Comparison of ENCODE assay signal across 8 cellular contexts in genomic region chr10:129465796-129466702, GRCh38. TPM values are rescaled to one million over a fixed set of nuclear protein-coding genes. Genes with fewer than 3 reads are reported as not detected.
DNase-seq lines count a peak whose midpoint lies in the region; ATAC-seq and TF ChIP-seq lines count a peak whose summit lies in the region.

No MANE protein-coding gene starts in this region.

- H3K4me2 ChIP-seq in neural cell (ENCODE audit: low read length): no peak overlapping the region

- H3K4me3 ChIP-seq in HL-60 (replicated peaks; ENCODE audit: insufficient read depth, low read length): peak overlapping the region; percentile 53
- H3K4me3 ChIP-seq in colonic mucosa: peak overlapping the region; percentile 55
- H3K4me3 ChIP-seq in neural cell (ENCODE audit: low read length): peak overlapping the region; percentile 57

- H3K9ac ChIP-seq in colonic mucosa (ENCODE audit: low read depth in 2 of 2, low read length in 2 of 2) (peak overlapping the region; percentile 61 to 66), neural cell (ENCODE audit: low read length) (no peak overlapping the region)

- ATAC-seq in GM19328 (IDR thresholded peaks at IDR 0.05; ENCODE audit: unreplicated experiment) (peak; percentile 1), HG02588 (IDR thresholded peaks at IDR 0.05; ENCODE audit: unreplicated experiment) (no peak)

- H3K9me2 ChIP-seq in neural cell (ENCODE audit: insufficient read depth, low read length): no peaks in the 10 kb centered on the region

- no peak for TF ChIP-seq RAD21 in neural cell (conservative IDR thresholded peaks at IDR 0.05)

- H3K4me1 ChIP-seq in colonic mucosa: peaks cover 4% of the 10 kb centered on the region

- H4K20me1 ChIP-seq in neural cell (ENCODE audit: insufficient read depth): no peaks in the 10 kb centered on the region

- H3F3A ChIP-seq in neural cell (ENCODE audit: insufficient read depth, low read length, poor library complexity, severe bottlenecking): no peaks in the 10 kb centered on the region

- no peaks in the 10 kb centered on the region for H3K9me3 ChIP-seq in colonic mucosa
- peaks cover 10% of the 10 kb centered on the region for H3K9me3 ChIP-seq in neural cell (ENCODE audit: low read length)

- H2AFZ ChIP-seq in neural cell (ENCODE audit: low read depth, low read length): no peak overlapping the region

- H3K36me3 ChIP-seq in colonic mucosa: no peaks in the 10 kb centered on the region
- H3K36me3 ChIP-seq in neural cell (ENCODE audit: insufficient read depth, low read length): no peaks in the 10 kb centered on the region

- H3K27me3 ChIP-seq in HL-60 (ENCODE audit: insufficient read depth, poor library complexity, severe bottlenecking): no peaks in the 10 kb centered on the region
- no peaks in the 10 kb centered on the region for H3K27me3 ChIP-seq in colonic mucosa
- no peaks in the 10 kb centered on the region for H3K27me3 ChIP-seq in neural cell (ENCODE audit: insufficient read depth, low read depth, low read length)

- in situ Hi-C loops in ACHN (cut with HindIII; ENCODE audit: low pct_ligation_motif_present, low pct_unique_long_range_greater_than_20kb, low sequenced_read_pairs): no loop called here
- in situ Hi-C loops in KBM-7 (cut with MboI; ENCODE audit: low pct_unique_long_range_greater_than_20kb, low sequenced_read_pairs): no loop called here

- TF ChIP-seq EP300 in neural cell (conservative IDR thresholded peaks at IDR 0.05; ENCODE audit: poor library complexity, severe bottlenecking): no peak

- intact Hi-C loops in colonic mucosa (cut with DNase I): no loop called here

- H3K79me2 ChIP-seq in neural cell (replicated peaks; ENCODE audit: insufficient read depth, low read length): no peaks in the 10 kb centered on the region

- H3K27ac ChIP-seq in HL-60 (replicated peaks) (peak overlapping the region; percentile 63), colonic mucosa (peak overlapping the region; percentile 36), neural cell (ENCODE audit: low read length) (no peak overlapping the region)

- DNase-seq in HL-60 (ENCODE audit: low read depth in 1 of 2, low spot score in 1 of 2) (no peak), colonic mucosa (no peak), amniotic stem cell (lab: John Stamatoyannopoulos, UW) (no peak), ACHN (no peak), KBM-7 (no peak)

- TF ChIP-seq CTCF in HL-60 (IDR thresholded peaks at IDR 0.05; ENCODE audit: insufficient read depth, low read length) (no peak), colonic mucosa (IDR thresholded peaks at IDR 0.05) (no peak), neural cell (IDR thresholded peaks at IDR 0.05; ENCODE audit: poor library complexity, severe bottlenecking) (no peak)

TF ChIP-seq in neural cell, 6 proteins besides CTCF, POLR2A, EP300 and RAD21:
- TF ChIP-seq EZH2 (IDR thresholded peaks at IDR 0.05; ENCODE audit: borderline replicate concordance, insufficient read depth, low read length, poor library complexity, severe bottlenecking): no peak

RNA-seq across cellular contexts. Expression of gene MGMT, which starts 1.0 kb away (rescaled TPM):
- 10 to 100 TPM; 17.5 to 18.2 TPM for total RNA-seq in colonic mucosa
- 0.94 TPM in 1 of 2 replicates, not detected in the other for polyA plus RNA-seq in neural cell
- polyA minus RNA-seq in neural cell: 0.73 and 0.93 TPM in 2 replicates
